Comparison of ENCODE assay signal across 19 cellular contexts in genomic region chr3:94704467-94704866, GRCh38.
A peak's percentile ranks its signal among the peaks of the same experiment; 100 is the strongest.
DNase-seq lines count a peak whose midpoint lies in the region; ATAC-seq, FAIRE-seq and TF ChIP-seq lines count a peak whose summit lies in the region.
"Had no signal": no experiment of that assay in that cellular context is flagged by ENCODE, and none has a peak within 500 bp of the region (broad histone marks: within the 10 kb centered on the region; RNA-seq: fewer than 3 reads in every experiment).

No MANE protein-coding gene starts in this region.

- H3K9me3 ChIP-seq in PC-3 (ENCODE audit: low read length) = no peaks in the 10 kb centered on the region
- H3K9me3 ChIP-seq: BLaER1 treated with 17β-estradiol and CSF1 and Interleukin-3, amounts not matched to agents 10 nM and 100 nM had no signal

- no peak overlapping the region for H3K27ac ChIP-seq in PC-3 (ENCODE audit: low read length)
- H3K27ac ChIP-seq: 22Rv1; A549; BLaER1 treated with 17β-estradiol and CSF1 and Interleukin-3, amounts not matched to agents 10 nM and 100 nM; C4-2B had no signal

- H3K4me3 ChIP-seq in PC-3 (ENCODE audit: low read length) = no peak overlapping the region
- H3K4me3 ChIP-seq in bronchial epithelial cell (ENCODE audit: low read depth, low read length) = no peak overlapping the region
- H3K4me3 ChIP-seq: A549; BLaER1 treated with 17β-estradiol and CSF1 and Interleukin-3, amounts not matched to agents 10 nM and 100 nM had no signal

- DNase-seq in PC-3 = no peak
- DNase-seq in bronchial epithelial cell (ENCODE audit: low read depth) = peak; percentile 57
- DNase-seq in renal cortical epithelial cell (ENCODE audit: low read depth) = peak; percentile 50
- no peak for DNase-seq in NCI-H82 (lab: John Stamatoyannopoulos, UW)
- DNase-seq: AML-193; Caco-2; Calu3; CD4-positive, alpha-beta T cell; CD8-positive, alpha-beta T cell; DMS79 treated with DMSO at 0.1 percent for 48 hours; GF-D8 had no signal

- no TSS peak for BruUV-seq in PC-3 (replicated peaks; lab: Mats Ljungman, UMichigan)

- ATAC-seq in PC-3 (peak; percentile 66), HG03457 (IDR thresholded peaks at IDR 0.05; ENCODE audit: unreplicated experiment) (no peak)
- ATAC-seq: A549; CD8-positive, alpha-beta T cell had no signal

- FAIRE-seq in bronchial epithelial cell (lab: Jason Lieb, UNC) = no peak
- FAIRE-seq: A549, D721Med, GM12891, GM19239 had no signal

- H3K9ac ChIP-seq in PC-3 (ENCODE audit: low read length) = no peak overlapping the region
- H3K9ac ChIP-seq: BLaER1 treated with 17β-estradiol and CSF1 and Interleukin-3, amounts not matched to agents 10 nM and 100 nM had no signal

- no peaks in the 10 kb centered on the region for H3K4me1 ChIP-seq in PC-3 (ENCODE audit: insufficient read depth, low read length)
- H3K4me1 ChIP-seq: A549; BLaER1 treated with 17β-estradiol and CSF1 and Interleukin-3, amounts not matched to agents 10 nM and 100 nM had no signal

- POLR2A ChIA-PET in PC-3 (lab: Charles Lee; ENCODE audit: unreplicated experiment) = no interaction called here

- intact Hi-C loops in PC-3 (cut with micrococcal nuclease) = no loop called here

- no peaks in the 10 kb centered on the region for H4K20me1 ChIP-seq in PC-3 (ENCODE audit: low read length)
- H4K20me1 ChIP-seq: BLaER1 treated with 17β-estradiol and CSF1 and Interleukin-3, amounts not matched to agents 10 nM and 100 nM had no signal

- H3K4me2 ChIP-seq in PC-3 (ENCODE audit: low read length) = no peak overlapping the region
- H3K4me2 ChIP-seq: A549; BLaER1 treated with 17β-estradiol and CSF1 and Interleukin-3, amounts not matched to agents 10 nM and 100 nM had no signal

- TF ChIP-seq CTCF in PC-3 (conservative IDR thresholded peaks at IDR 0.05; ENCODE audit: low read depth, low read length) (no peak), bronchial epithelial cell (IDR thresholded peaks at IDR 0.05; ENCODE audit: insufficient read depth, low read length, severe bottlenecking) (no peak)

- no peaks in the 10 kb centered on the region for H3K9me2 ChIP-seq in PC-3 (replicated peaks; ENCODE audit: low read length)

- no peaks in the 10 kb centered on the region for H3K79me2 ChIP-seq in PC-3 (ENCODE audit: low read length)

- H3K36me3 ChIP-seq in PC-3 (ENCODE audit: low read depth, low read length) (no peaks in the 10 kb centered on the region), bronchial epithelial cell (ENCODE audit: control insufficient read depth, insufficient read depth, low read length) (no peaks in the 10 kb centered on the region)
- H3K36me3 ChIP-seq: BLaER1 treated with 17β-estradiol and CSF1 and Interleukin-3, amounts not matched to agents 10 nM and 100 nM had no signal

- no peaks in the 10 kb centered on the region for H3F3A ChIP-seq in PC-3 (ENCODE audit: low read length, unreplicated experiment)

- no peak overlapping the region for H2AFZ ChIP-seq in PC-3 (ENCODE audit: low read length)

- CTCF ChIA-PET in PC-3 (lab: Charles Lee) = no interaction called here

- H3K27me3 ChIP-seq in PC-3 (ENCODE audit: low read length) (no peaks in the 10 kb centered on the region), bronchial epithelial cell (ENCODE audit: control insufficient read depth, insufficient read depth, low read length) (no peaks in the 10 kb centered on the region)
- H3K27me3 ChIP-seq: BLaER1 treated with 17β-estradiol and CSF1 and Interleukin-3, amounts not matched to agents 10 nM and 100 nM had no signal

Comparison
In these comparisons a context has a peak if more than half of its experiments do, and no peak if none do; other contexts are left out.
1. DNase-seq: peak in bronchial epithelial cell (single experiment) and renal cortical epithelial cell (single experiment); none in PC-3 (single experiment) and NCI-H82 (single experiment).